In the genomic region with DNA sequence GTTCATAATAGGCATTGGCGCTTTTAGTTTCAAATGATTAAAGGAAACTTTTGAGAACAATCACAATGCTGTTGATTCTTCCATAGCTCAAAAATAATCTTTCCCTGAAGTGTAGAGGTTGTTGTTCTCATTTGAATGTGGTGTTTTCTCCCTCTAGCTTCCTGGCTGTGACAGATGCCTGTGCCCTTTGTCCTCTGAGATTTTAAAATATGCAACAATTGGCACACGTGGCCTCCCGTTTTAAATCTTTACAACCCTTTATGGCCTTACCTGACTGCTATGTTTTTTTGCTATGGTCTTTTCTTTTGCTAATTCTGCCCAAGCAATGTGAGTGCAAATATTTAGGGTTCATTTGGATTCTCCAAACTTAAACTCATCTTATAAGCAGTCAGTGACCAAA, we compare ENCODE assay signal across 1 cellular context.
TF ChIP-seq lines count a peak whose summit lies in the region.

No MANE protein-coding gene starts in this region.

TF ChIP-seq in H1, 55 proteins besides CTCF, POLR2A, EP300 and RAD21:
- no peak for TF ChIP-seq CEBPB (IDR thresholded peaks at IDR 0.05; ENCODE audit: low read depth, low read length)
- no peak for TF ChIP-seq CBX8 (IDR thresholded peaks at IDR 0.05; ENCODE audit: borderline replicate concordance, low read depth, low read length)
- no peak for TF ChIP-seq RFX5 (IDR thresholded peaks at IDR 0.05; ENCODE audit: borderline replicate concordance, low read depth, low read length)
- TF ChIP-seq BCL11A (IDR thresholded peaks at IDR 0.05; ENCODE audit: low read depth in 2 of 2, low read length in 2 of 2), result no peak
- no peak for TF ChIP-seq SP1 (IDR thresholded peaks at IDR 0.05; ENCODE audit: low read depth, low read length)
- TF ChIP-seq SIX5 (IDR thresholded peaks at IDR 0.05; ENCODE audit: low read depth, low read length), result no peak
- no peak for TF ChIP-seq KDM5A (IDR thresholded peaks at IDR 0.05; ENCODE audit: low read length)
- TF ChIP-seq, protein P1, sequence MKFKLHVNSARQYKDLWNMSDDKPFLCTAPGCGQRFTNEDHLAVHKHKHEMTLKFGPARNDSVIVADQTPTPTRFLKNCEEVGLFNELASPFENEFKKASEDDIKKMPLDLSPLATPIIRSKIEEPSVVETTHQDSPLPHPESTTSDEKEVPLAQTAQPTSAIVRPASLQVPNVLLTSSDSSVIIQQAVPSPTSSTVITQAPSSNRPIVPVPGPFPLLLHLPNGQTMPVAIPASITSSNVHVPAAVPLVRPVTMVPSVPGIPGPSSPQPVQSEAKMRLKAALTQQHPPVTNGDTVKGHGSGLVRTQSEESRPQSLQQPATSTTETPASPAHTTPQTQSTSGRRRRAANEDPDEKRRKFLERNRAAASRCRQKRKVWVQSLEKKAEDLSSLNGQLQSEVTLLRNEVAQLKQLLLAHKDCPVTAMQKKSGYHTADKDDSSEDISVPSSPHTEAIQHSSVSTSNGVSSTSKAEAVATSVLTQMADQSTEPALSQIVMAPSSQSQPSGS (IDR thresholded peaks at IDR 0.05; ENCODE audit: low read length), result no peak
- TF ChIP-seq HDAC6 (IDR thresholded peaks at IDR 0.05; ENCODE audit: low read depth, low read length), result no peak
- no peak for TF ChIP-seq SUZ12 (IDR thresholded peaks at IDR 0.05; ENCODE audit: low read length)
